ENCODE assay signal across 8 cellular contexts in the genomic region with DNA sequence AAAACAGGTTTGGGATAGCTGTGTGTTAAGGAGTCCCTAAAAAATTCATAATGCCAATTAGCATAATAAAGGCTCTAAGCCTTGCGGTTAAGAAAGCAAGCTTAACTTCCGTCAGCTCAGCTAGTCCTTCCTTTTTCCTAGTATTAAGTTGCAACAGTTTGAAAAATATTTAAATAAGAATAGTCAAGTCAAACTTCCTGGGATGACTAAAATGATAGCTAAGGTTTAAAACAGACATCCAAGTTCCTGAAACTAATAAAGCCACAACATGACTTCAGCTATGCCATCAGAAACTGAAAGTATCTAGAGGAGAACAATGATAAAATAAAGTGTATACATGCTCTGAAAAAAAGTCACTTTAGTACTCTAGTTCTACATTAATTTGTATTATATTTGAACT. TPM values are rescaled to one million over a fixed set of nuclear protein-coding genes. Genes with fewer than 3 reads are reported as not detected.
DNase-seq lines count a peak whose midpoint lies in the region; ATAC-seq and TF ChIP-seq lines count a peak whose summit lies in the region.

No MANE protein-coding gene starts in this region.

- H3K27ac ChIP-seq in Panc1 (ENCODE audit: low read length) (peak overlapping the region; percentile 50; the same call in 1 of the 2 replicates), epithelial cell of prostate (peak overlapping the region; percentile 96)

- ATAC-seq in GM18870 (IDR thresholded peaks at IDR 0.05; ENCODE audit: unreplicated experiment): peak; percentile 25
- no peak for ATAC-seq in Panc1
- ATAC-seq in HG03045 (IDR thresholded peaks at IDR 0.05; ENCODE audit: unreplicated experiment): no peak
- ATAC-seq in GM18868 (IDR thresholded peaks at IDR 0.05; ENCODE audit: unreplicated experiment): no peak
- ATAC-seq in HG02623 (IDR thresholded peaks at IDR 0.05; ENCODE audit: unreplicated experiment): no peak

- BruUV-seq in Panc1 (replicated peaks; lab: Mats Ljungman, UMichigan): no TSS peak

- intact Hi-C loops in Panc1 (cut with micrococcal nuclease; ENCODE audit: unreplicated experiment): no loop called here

- DNase-seq in Panc1 (ENCODE audit: low read depth, low spot score) (no peak), epithelial cell of prostate (ENCODE audit: low read depth, low spot score) (no peak), pons (ENCODE audit: low spot score) (peak; percentile 61), HEK293T (ENCODE audit: extremely low spot score) (no peak)

- no peaks in the 10 kb centered on the region for H3K9me3 ChIP-seq in Panc1 (ENCODE audit: control insufficient read depth, insufficient read depth, low read depth, low read length)

- CTCF ChIA-PET in Panc1 (lab: Charles Lee) (no interaction called here), HEK293T (lab: Yijun Ruan, JAX) (interaction anchor here (0.6 to 1.9 kb wide), 3 partner anchors 11 to 1195 kb away, joined by 3 to 5 read pairs (median 5); no protein-coding TSS in a partner anchor)

- POLR2A ChIA-PET in Panc1 (lab: Charles Lee): interaction anchor here (0.6 to 0.9 kb wide), 4 partner anchors 13 to 135 kb away, joined by 4 to 9 read pairs (median 5); no protein-coding TSS in a partner anchor
- POLR2A ChIA-PET in HEK293T (lab: Yijun Ruan, JAX): interaction anchor here (1.6 to 1.7 kb wide), 2 partner anchors 11 to 290 kb away, joined by 3 to 4 read pairs; no protein-coding TSS in a partner anchor

- no peak for TF ChIP-seq CTCF in Panc1 (IDR thresholded peaks at IDR 0.05)

- H3K4me3 ChIP-seq in Panc1 (ENCODE audit: low read depth in 2 of 2, low read length in 2 of 2): peak overlapping the region; percentile 77 to 89

- in situ Hi-C loops in Panc1 (cut with HindIII; ENCODE audit: low pct_unique_long_range_greater_than_20kb, low sequenced_read_pairs): no loop called here

- peaks cover 27% of the 10 kb centered on the region for H3K4me1 ChIP-seq in Panc1 (ENCODE audit: control insufficient read depth, insufficient read depth, low read length)

- no peaks in the 10 kb centered on the region for H3K27me3 ChIP-seq in Panc1 (ENCODE audit: control insufficient read depth, insufficient read depth, low read length)

- no peaks in the 10 kb centered on the region; the same call in 1 of the 2 replicates for H3K36me3 ChIP-seq in Panc1 (ENCODE audit: control insufficient read depth, insufficient read depth, low read length)

TF ChIP-seq in HEK293T, 16 proteins besides CTCF, POLR2A, EP300 and RAD21:
- TF ChIP-seq HDGF (IDR thresholded peaks at IDR 0.05; ENCODE audit: borderline replicate concordance) (no peak), FOXK2 (IDR thresholded peaks at IDR 0.05) (no peak), SP1 (IDR thresholded peaks at IDR 0.05) (no peak), FOXM1 (IDR thresholded peaks at IDR 0.05; ENCODE audit: borderline replicate concordance) (no peak), TARDBP (IDR thresholded peaks at IDR 0.05) (no peak), ARNT (IDR thresholded peaks at IDR 0.05) (no peak), CTBP1 (IDR thresholded peaks at IDR 0.05; ENCODE audit: borderline replicate concordance) (no peak), NFRKB (IDR thresholded peaks at IDR 0.05) (no peak), ELF4 (IDR thresholded peaks at IDR 0.05) (no peak), BHLHE40 (IDR thresholded peaks at IDR 0.05; ENCODE audit: borderline replicate concordance) (no peak), ZNF384 (IDR thresholded peaks at IDR 0.05) (no peak), L3MBTL2 (conservative IDR thresholded peaks at IDR 0.05) (no peak), SUZ12 (IDR thresholded peaks at IDR 0.05) (no peak), LEF1 (IDR thresholded peaks at IDR 0.05; ENCODE audit: borderline replicate concordance) (no peak), FOXA1 (IDR thresholded peaks at IDR 0.05) (no peak)
- TF ChIP-seq, protein P1, sequence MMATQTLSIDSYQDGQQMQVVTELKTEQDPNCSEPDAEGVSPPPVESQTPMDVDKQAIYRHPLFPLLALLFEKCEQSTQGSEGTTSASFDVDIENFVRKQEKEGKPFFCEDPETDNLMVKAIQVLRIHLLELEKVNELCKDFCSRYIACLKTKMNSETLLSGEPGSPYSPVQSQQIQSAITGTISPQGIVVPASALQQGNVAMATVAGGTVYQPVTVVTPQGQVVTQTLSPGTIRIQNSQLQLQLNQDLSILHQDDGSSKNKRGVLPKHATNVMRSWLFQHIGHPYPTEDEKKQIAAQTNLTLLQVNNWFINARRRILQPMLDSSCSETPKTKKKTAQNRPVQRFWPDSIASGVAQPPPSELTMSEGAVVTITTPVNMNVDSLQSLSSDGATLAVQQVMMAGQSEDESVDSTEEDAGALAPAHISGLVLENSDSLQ (IDR thresholded peaks at IDR 0.05): no peak

RNA-seq across cellular contexts. Expression of a gene that starts 3.4 kb away (rescaled TPM):
- total RNA-seq in Panc1 (2021; ENCODE audit: unreplicated experiment): 47.6 TPM
- 30.3 TPM for polyA plus RNA-seq in Panc1 (2012; ENCODE audit: insufficient read length)
